ENCODE assay signal across 13 cellular contexts in genomic region chr2:40034198-40034597, GRCh38.
A peak's percentile ranks its signal among the peaks of the same experiment; 100 is the strongest.
DNase-seq lines count a peak whose midpoint lies in the region; TF ChIP-seq lines count a peak whose summit lies in the region.
"Had no signal": no experiment of that assay in that cellular context is flagged by ENCODE, and none has a peak within 500 bp of the region (broad histone marks: within the 10 kb centered on the region; RNA-seq: fewer than 3 reads in every experiment).

No MANE protein-coding gene starts in this region.

- WGBS in GM23248 (ENCODE audit: low coverage in 1 of 2, low lambda C conversion rate in 2 of 2, missing lambda C conversion rate in 2 of 2), 2 experiments, result 26 to 31% methylated on average over 3 of the region's 3 CpGs

- H3K4me1 ChIP-seq in GM23248 (ENCODE audit: insufficient read depth), result peaks cover 45% of the 10 kb centered on the region

- H3K27ac ChIP-seq in GM23248, result peak overlapping the region; percentile 89
- H3K27ac ChIP-seq: hepatocyte, RWPE1 had no signal

- H2AFZ ChIP-seq in GM23248, result peak overlapping the region; percentile 21; the same call in 1 of the 2 replicates
- H2AFZ ChIP-seq: hepatocyte had no signal

- H4K20me1 ChIP-seq in GM23248 (ENCODE audit: insufficient read depth), result no peaks in the 10 kb centered on the region

- H3K36me3 ChIP-seq in GM23248 (ENCODE audit: low read depth), result no peaks in the 10 kb centered on the region

- H3K27me3 ChIP-seq in GM23248 (replicated peaks; ENCODE audit: insufficient read depth), result no peaks in the 10 kb centered on the region
- H3K27me3 ChIP-seq: hepatocyte had no signal

- no peaks in the 10 kb centered on the region for H3K79me2 ChIP-seq in GM23248 (ENCODE audit: insufficient read depth)
- H3K79me2 ChIP-seq: hepatocyte had no signal

- H3K4me2 ChIP-seq in GM23248 (ENCODE audit: unreplicated experiment), result peak overlapping the region; percentile 64
- H3K4me2 ChIP-seq: hepatocyte had no signal

- peaks cover 50% of the 10 kb centered on the region for H3F3A ChIP-seq in GM23248 (ENCODE audit: insufficient read depth)

- no peak for TF ChIP-seq CTCF in fibroblast of mammary gland (conservative IDR thresholded peaks at IDR 0.05; ENCODE audit: control insufficient read depth, insufficient read depth, low read depth, low read length)

- DNase-seq in GM23248 (peak; percentile 92), T1000 (lab: John Stamatoyannopoulos, UW) (peak; percentile 33), fibroblast of mammary gland (ENCODE audit: low read depth) (peak; percentile 97), stromal cell of bone marrow (ENCODE audit: low read depth) (peak; percentile 68), SK-N-DZ (ENCODE audit: low spot score) (no peak), T-helper 2 cell (no peak)
- DNase-seq in stimulated activated CD4-positive, alpha-beta T cell treated with anti-CD3 and anti-CD28 coated beads, Interleukin-4, amount 100 ng/mL, for 4 hours, result no peak
- DNase-seq: activated CD8-positive, alpha-beta memory T cell treated with anti-CD3 and anti-CD28 coated beads, Interleukin-2, amount 50 U/mL, for 48 hours; activated naive CD4-positive, alpha-beta T cell treated with Interleukin-2 at 50 U/mL for 16 hours; NCI-H2081; NCI-H82 had no signal

- H3K9me3 ChIP-seq in GM23248 (ENCODE audit: low read depth), result no peaks in the 10 kb centered on the region

- H3K9ac ChIP-seq in GM23248, result peak overlapping the region; percentile 36; the same call in 1 of the 2 replicates

- in situ Hi-C loops in GM23248 (cut with MboI), result no loop called here

- H3K4me3 ChIP-seq in GM23248 (no peak overlapping the region), fibroblast of mammary gland (ENCODE audit: control insufficient read depth, low read depth, low read length) (no peak overlapping the region)
- H3K4me3 ChIP-seq: hepatocyte had no signal

- H3K9me2 ChIP-seq in GM23248 (ENCODE audit: insufficient read depth), result no peaks in the 10 kb centered on the region

Comparison
In these comparisons a context has a peak if more than half of its experiments do, and no peak if none do; other contexts are left out.
1. DNase-seq: peak in GM23248 (single experiment), T1000 (single experiment), fibroblast of mammary gland (single experiment) and stromal cell of bone marrow (single experiment); none in SK-N-DZ (single experiment), T-helper 2 cell (0 of 5) and stimulated activated CD4-positive, alpha-beta T cell treated with anti-CD3 and anti-CD28 coated beads, Interleukin-4, amount 100 ng/mL, for 4 hours (0 of 2).